18 cellular contexts compared by ENCODE assay signal in the genomic region with DNA sequence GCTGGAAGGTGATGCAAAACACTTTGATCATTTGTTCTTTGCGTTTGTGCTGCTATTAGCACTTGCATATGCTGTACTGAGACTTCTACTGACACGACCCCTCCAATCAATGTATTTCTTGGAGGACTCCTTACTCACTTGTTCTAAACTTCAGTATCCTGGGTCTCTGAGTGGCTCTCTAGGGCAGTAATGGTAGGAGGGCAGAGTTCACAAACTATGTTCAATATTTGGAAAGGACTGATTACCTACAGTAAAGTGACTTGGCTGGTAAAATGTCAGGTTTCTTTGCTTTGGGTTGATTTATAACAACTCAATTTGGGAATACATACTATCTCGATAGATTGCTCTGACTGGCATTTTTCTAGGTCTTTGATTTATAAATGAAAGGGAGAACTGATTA.
"Had no signal": no experiment of that assay in that cellular context is flagged by ENCODE, and none has a peak within 500 bp of the region (broad histone marks: within the 10 kb centered on the region; RNA-seq: fewer than 3 reads in every experiment).

No MANE protein-coding gene starts in this region.

- H3K27me3 ChIP-seq: dorsolateral prefrontal cortex, heart right ventricle, sigmoid colon, stomach, tibial artery, upper lobe of left lung, uterus had no signal

- ATAC-seq: heart right ventricle; naive thymus-derived CD8-positive, alpha-beta T cell; psoas muscle had no signal

- H3K9me3 ChIP-seq: heart right ventricle, left ventricle myocardium inferior, neutrophil, psoas muscle, sigmoid colon, stomach, tibial artery, upper lobe of left lung, uterus had no signal

- H3K4me3 ChIP-seq: dorsolateral prefrontal cortex, heart right ventricle, left ventricle myocardium inferior, psoas muscle, sigmoid colon, stomach, tibial artery, upper lobe of left lung, uterus had no signal

- H3K36me3 ChIP-seq: heart right ventricle, left ventricle myocardium inferior, neutrophil, sigmoid colon, stomach, tibial artery, upper lobe of left lung, uterus had no signal

- H3K4me1 ChIP-seq: psoas muscle had no signal

- DNase-seq: cortex of kidney; dorsolateral prefrontal cortex; effector CD8-positive, alpha-beta T cell; heart right ventricle; islet precursor cell; left ventricle myocardium inferior; naive thymus-derived CD8-positive, alpha-beta T cell; psoas muscle; retina; sigmoid colon; small intestine; stimulated activated CD4-positive, alpha-beta T cell treated with anti-CD3 and anti-CD28 coated beads, Interleukin-12 subunit alpha, Interleukin-12 subunit beta, amount 100 ng/mL, for 4 hours; stimulated activated naive CD4-positive, alpha-beta T cell; stomach; tibial artery; upper lobe of left lung; uterus had no signal

- H3K27ac ChIP-seq: dorsolateral prefrontal cortex, heart right ventricle, left ventricle myocardium inferior, neutrophil, psoas muscle, sigmoid colon, stomach, tibial artery, uterus had no signal
